14 cellular contexts compared by ENCODE assay signal in the genomic region with DNA sequence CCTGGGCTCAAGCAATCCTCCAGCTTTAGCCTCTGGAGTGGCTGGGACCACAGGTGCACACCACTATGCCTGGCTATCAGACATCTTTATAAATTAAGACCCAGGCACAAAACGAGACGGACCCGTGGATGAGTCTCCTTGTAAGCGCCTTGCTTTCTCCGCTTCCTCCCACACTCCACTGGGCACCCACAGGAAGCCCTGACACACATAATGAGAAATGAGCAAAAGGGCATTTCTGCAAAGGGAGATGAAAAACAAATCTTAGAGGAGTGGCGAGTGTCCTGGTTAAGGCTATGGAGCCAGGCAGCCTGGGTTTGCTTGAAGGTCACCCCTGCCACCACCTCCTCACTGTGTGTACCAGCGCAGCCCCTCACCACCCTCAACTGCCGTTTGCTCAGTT. TPM values are rescaled to one million over a fixed set of nuclear protein-coding genes. Genes with fewer than 3 reads are reported as not detected.
DNase-seq lines count a peak whose midpoint lies in the region; TF ChIP-seq lines count a peak whose summit lies in the region.
"Had no signal": no experiment of that assay in that cellular context is flagged by ENCODE, and none has a peak within 500 bp of the region (broad histone marks: within the 10 kb centered on the region; RNA-seq: fewer than 3 reads in every experiment).

No MANE protein-coding gene starts in this region.

- H3K9me3 Mint-ChIP-seq in chondrocyte (ENCODE audit: low read depth), result peaks cover 8% of the 10 kb centered on the region

- H3K27me3 Mint-ChIP-seq in chondrocyte (ENCODE audit: low read depth), result no peaks in the 10 kb centered on the region

- H3K9me3 ChIP-seq in Karpas-422 (ENCODE audit: low read length) (no peaks in the 10 kb centered on the region; the same call in 1 of the 2 replicates), WERI-Rb-1 (ENCODE audit: severe bottlenecking) (no peaks in the 10 kb centered on the region)
- H3K9me3 ChIP-seq: HAP-1, neutrophil had no signal

- peak overlapping the region; percentile 7 for H3K4me2 ChIP-seq in Karpas-422 (ENCODE audit: low read depth, low read length, poor library complexity, severe bottlenecking)

- H3K9me2 ChIP-seq in Karpas-422 (replicated peaks; ENCODE audit: insufficient read depth, low read length), result no peaks in the 10 kb centered on the region

- H2AFZ ChIP-seq in Karpas-422 (ENCODE audit: low read length), result no peak overlapping the region

- peaks cover 47% of the 10 kb centered on the region for H3K4me1 ChIP-seq in Karpas-422 (ENCODE audit: low read length)
- H3K4me1 ChIP-seq: HAP-1 had no signal

- H3K9ac ChIP-seq in Karpas-422 (ENCODE audit: low read length), result peak overlapping the region; percentile 21; the same call in 1 of the 2 replicates

- H3K27ac Mint-ChIP-seq in chondrocyte (ENCODE audit: unreplicated experiment), result no peak overlapping the region

- H3K36me3 Mint-ChIP-seq in chondrocyte (ENCODE audit: low read depth), result no peaks in the 10 kb centered on the region

- DNase-seq in activated CD4-positive, CD25-positive, alpha-beta regulatory T cell treated with anti-CD3 and anti-CD28 coated beads, Interleukin-2, amount 50 U/mL, for 72 hours, result peak; percentile 30
- no peak for DNase-seq in activated CD4-positive, CD25-positive, alpha-beta regulatory T cell (lab: John Stamatoyannopoulos, UW)
- DNase-seq in Karpas-422 (peak; percentile 59), WERI-Rb-1 (no peak), RPMI8226 (no peak), chondrocyte (ENCODE audit: low spot score) (no peak)
- peak; percentile 10 for DNase-seq in activated T-helper 9 cell treated with anti-CD3 and anti-CD28 coated beads, Interleukin-2, amount 50 U/mL, for 16 hours (ENCODE audit: low read depth)
- DNase-seq in stimulated activated CD4-positive, alpha-beta T cell treated with anti-CD3 and anti-CD28 coated beads, Interleukin-4, amount 100 ng/mL, for 48 hours (ENCODE audit: low read depth in 2 of 2), result peak; percentile 24 to 38
- DNase-seq: DMS79 treated with DMSO at 0.1 percent for 48 hours, islet precursor cell, NCI-H446, SIG-M5 had no signal

- peaks cover 10% of the 10 kb centered on the region for H3K79me2 ChIP-seq in Karpas-422 (ENCODE audit: low read length)

- H3K4me1 Mint-ChIP-seq in chondrocyte (ENCODE audit: low read depth), result peaks cover 41% of the 10 kb centered on the region

- H3K4me3 ChIP-seq in Karpas-422 (ENCODE audit: low read length) (no peak overlapping the region), WERI-Rb-1 (ENCODE audit: low read depth, low read length) (no peak overlapping the region)
- H3K4me3 ChIP-seq: HAP-1 had no signal

- no peak for TF ChIP-seq CTCF in WERI-Rb-1 (IDR thresholded peaks at IDR 0.05; ENCODE audit: low read depth, low read length)
- no peak for TF ChIP-seq CTCF in chondrocyte (IDR thresholded peaks at IDR 0.05)

- no peak overlapping the region for H3K4me3 Mint-ChIP-seq in chondrocyte (ENCODE audit: unreplicated experiment)

- H3K27ac ChIP-seq in Karpas-422 (ENCODE audit: low read length) (no peak overlapping the region), WERI-Rb-1 (no peak overlapping the region)
- H3K27ac ChIP-seq: neutrophil had no signal

- H3K36me3 ChIP-seq in Karpas-422 (ENCODE audit: insufficient read depth, low read length), result no peaks in the 10 kb centered on the region
- H3K36me3 ChIP-seq in WERI-Rb-1, result no peaks in the 10 kb centered on the region
- H3K36me3 ChIP-seq: HAP-1, neutrophil had no signal

- peaks cover 11% of the 10 kb centered on the region; the same call in 1 of the 2 replicates for H4K20me1 ChIP-seq in Karpas-422 (ENCODE audit: insufficient read depth, low read depth, low read length)

- no peaks in the 10 kb centered on the region for H3K27me3 ChIP-seq in Karpas-422 (ENCODE audit: low read length)
- no peaks in the 10 kb centered on the region for H3K27me3 ChIP-seq in WERI-Rb-1 (ENCODE audit: insufficient read depth, low read depth, severe bottlenecking)
- H3K27me3 ChIP-seq: neutrophil had no signal

RNA-seq across cellular contexts. Expression of gene XYLT1, which starts 56.3 kb away (rescaled TPM):
- 11.8 and 12.2 TPM in 2 replicates for total RNA-seq in Karpas-422 (2014; rRNA removed; shearing (Covaris generic); ENCODE audit: low replicate concordance)
- 17.6 to 20.4 TPM (median 18.7 TPM) in 3 replicates for total RNA-seq in chondrocyte

Comparison
In these comparisons a context has a peak if more than half of its experiments do, and no peak if none do; other contexts are left out.
1. DNase-seq: peak in activated CD4-positive, CD25-positive, alpha-beta regulatory T cell treated with anti-CD3 and anti-CD28 coated beads, Interleukin-2, amount 50 U/mL, for 72 hours (single experiment), Karpas-422 (single experiment), activated T-helper 9 cell treated with anti-CD3 and anti-CD28 coated beads, Interleukin-2, amount 50 U/mL, for 16 hours (single experiment) and stimulated activated CD4-positive, alpha-beta T cell treated with anti-CD3 and anti-CD28 coated beads, Interleukin-4, amount 100 ng/mL, for 48 hours (2 of 2); none in activated CD4-positive, CD25-positive, alpha-beta regulatory T cell (0 of 4), WERI-Rb-1 (single experiment), RPMI8226 (single experiment) and chondrocyte (single experiment).